10 cellular contexts compared by ENCODE assay signal in genomic region chr11:19777032-19777341, GRCh38.
DNase-seq lines count a peak whose midpoint lies in the region; ATAC-seq, FAIRE-seq and TF ChIP-seq lines count a peak whose summit lies in the region.
"Had no signal": no experiment of that assay in that cellular context is flagged by ENCODE, and none has a peak within 500 bp of the region (broad histone marks: within the 10 kb centered on the region; RNA-seq: fewer than 3 reads in every experiment).

No MANE protein-coding gene starts in this region.

- peaks cover 23% of the 10 kb centered on the region for H3K27me3 ChIP-seq in astrocyte (ENCODE audit: insufficient read depth, low read length)
- H3K27me3 ChIP-seq in uterus: no peaks in the 10 kb centered on the region

- no peak overlapping the region for H2AFZ ChIP-seq in astrocyte (ENCODE audit: low read depth, low read length)
- H2AFZ ChIP-seq: parathyroid adenoma had no signal

- no peaks in the 10 kb centered on the region for H3K9me3 ChIP-seq in astrocyte (ENCODE audit: insufficient read depth, low read depth, low read length)
- H3K9me3 ChIP-seq in uterus: no peaks in the 10 kb centered on the region

- peaks cover 86% of the 10 kb centered on the region for H4K20me1 ChIP-seq in astrocyte (ENCODE audit: insufficient read depth, low read length)

- H3K27me3 Mint-ChIP-seq in astrocyte (ENCODE audit: low read depth, unreplicated experiment): peaks cover 20% of the 10 kb centered on the region

- no peaks in the 10 kb centered on the region for H3K36me3 ChIP-seq in astrocyte (ENCODE audit: insufficient read depth, low read length)
- H3K36me3 ChIP-seq in uterus: no peaks in the 10 kb centered on the region

- H3K9ac ChIP-seq in astrocyte (ENCODE audit: low read length): peak overlapping the region; percentile 39
- H3K9ac ChIP-seq: parathyroid adenoma had no signal

- no peaks in the 10 kb centered on the region for H3K9me3 Mint-ChIP-seq in astrocyte (ENCODE audit: unreplicated experiment)

- H3K4me2 ChIP-seq in astrocyte (ENCODE audit: low read length): peak overlapping the region; percentile 88

- ATAC-seq in HG02885 (IDR thresholded peaks at IDR 0.05; ENCODE audit: poor library complexity, unreplicated experiment): peak; percentile 37
- ATAC-seq in left colon: peak; percentile 75

- no peaks in the 10 kb centered on the region for H3K79me2 ChIP-seq in astrocyte (ENCODE audit: insufficient read depth, low read length)
- H3K79me2 ChIP-seq: parathyroid adenoma had no signal

- intact Hi-C loops in left colon (cut with DNase I, micrococcal nuclease): no loop called here
- intact Hi-C loops in uterus (cut with DNase I; ENCODE audit: low total_unique reads): no loop called here

- H3K4me1 ChIP-seq in astrocyte (ENCODE audit: insufficient read depth, low read length) (peaks cover 6% of the 10 kb centered on the region), uterus (no peaks in the 10 kb centered on the region)
- H3K4me1 ChIP-seq: parathyroid adenoma had no signal

- H3K4me3 ChIP-seq in astrocyte (ENCODE audit: insufficient read depth, low read depth, low read length): peak overlapping the region; percentile 50
- H3K4me3 ChIP-seq in uterus: peak overlapping the region; percentile 28 to 43

- H3K27ac Mint-ChIP-seq in astrocyte (ENCODE audit: unreplicated experiment): no peak overlapping the region

- H3K4me3 Mint-ChIP-seq in astrocyte (ENCODE audit: unreplicated experiment): peak overlapping the region; percentile 77

- DNase-seq in NCI-H1092 treated with DMSO at 0.1 percent for 48 hours (lab: John Stamatoyannopoulos, UW) (peak; percentile 40), NCI-H1092 (lab: John Stamatoyannopoulos, UW) (no peak), astrocyte (ENCODE audit: low read depth) (no peak), left colon (peak; percentile 44 to 60), uterus (no peak), AML-193 (lab: John Stamatoyannopoulos, UW) (no peak)
- DNase-seq in stimulated activated CD4-positive, alpha-beta T cell treated with anti-CD3 and anti-CD28 coated beads, Interleukin-1b, Interleukin-23, amount 100 ng/mL, for 48 hours: no peak

- H3K4me1 Mint-ChIP-seq in astrocyte (ENCODE audit: low read depth, unreplicated experiment): peaks cover 14% of the 10 kb centered on the region

- TF ChIP-seq CTCF in astrocyte (IDR thresholded peaks at IDR 0.05; ENCODE audit: insufficient read depth, low read depth, low read length) (no peak), uterus (IDR thresholded peaks at IDR 0.05) (no peak)

- FAIRE-seq in astrocyte (lab: Jason Lieb, UNC): no peak
- FAIRE-seq: A204.1 had no signal

- no peak for TF ChIP-seq POLR2A in uterus (IDR thresholded peaks at IDR 0.05)

- peaks cover 2% of the 10 kb centered on the region for H3K36me3 Mint-ChIP-seq in astrocyte (ENCODE audit: low read depth, unreplicated experiment)

- H3K27ac ChIP-seq in astrocyte (ENCODE audit: low read depth, low read length): no peak overlapping the region
- H3K27ac ChIP-seq in uterus: no peak overlapping the region
- H3K27ac ChIP-seq: parathyroid adenoma had no signal

Comparison
In these comparisons a context has a peak if more than half of its experiments do, and no peak if none do; other contexts are left out.
1. DNase-seq: peak in NCI-H1092 treated with DMSO at 0.1 percent for 48 hours (single experiment) and left colon (2 of 2); none in NCI-H1092 (single experiment), astrocyte (single experiment), uterus (0 of 2), AML-193 (0 of 2) and stimulated activated CD4-positive, alpha-beta T cell treated with anti-CD3 and anti-CD28 coated beads, Interleukin-1b, Interleukin-23, amount 100 ng/mL, for 48 hours (single experiment).